Comparison of ENCODE assay signal across 12 cellular contexts in genomic region chr11:67614730-67615454, GRCh38. TPM values are rescaled to one million over a fixed set of nuclear protein-coding genes. Genes with fewer than 3 reads are reported as not detected.
DNase-seq lines count a peak whose midpoint lies in the region; ATAC-seq and TF ChIP-seq lines count a peak whose summit lies in the region.
"Had no signal": no experiment of that assay in that cellular context is flagged by ENCODE, and none has a peak within 500 bp of the region (broad histone marks: within the 10 kb centered on the region; RNA-seq: fewer than 3 reads in every experiment).

No MANE protein-coding gene starts in this region.

- TF ChIP-seq CTCF in GM23338 (conservative IDR thresholded peaks at IDR 0.05; ENCODE audit: low read depth in 2 of 2) (no peak), RWPE2 (IDR thresholded peaks at IDR 0.05; ENCODE audit: poor library complexity, severe bottlenecking) (no peak), left ventricle myocardium inferior (IDR thresholded peaks at IDR 0.05; ENCODE audit: borderline replicate concordance) (no peak), omental fat pad (IDR thresholded peaks at IDR 0.05) (no peak)

- ATAC-seq in GM23338, result no peak
- ATAC-seq in RWPE2 (ENCODE audit: low read depth), result no peak
- ATAC-seq in stimulated activated effector memory CD8-positive, alpha-beta T cell treated with anti-CD3 and anti-CD28 coated beads, Interleukin-12 subunit alpha, Interleukin-12 subunit beta, amount 100 ng/mL, for 72 hours, result peak; percentile 1
- no peak for ATAC-seq in omental fat pad (ENCODE audit: low FRiP score)

- H3F3A ChIP-seq in GM23338 (replicated peaks; ENCODE audit: low read depth), result peaks cover 3% of the 10 kb centered on the region; the same call in 1 of the 2 replicates

- H3K79me2 ChIP-seq in GM23338 (replicated peaks; ENCODE audit: insufficient read depth), result no peaks in the 10 kb centered on the region

- H3K36me3 ChIP-seq in GM23338 (ENCODE audit: insufficient read depth) (no peaks in the 10 kb centered on the region), RWPE2 (ENCODE audit: low read depth) (peaks cover 14% of the 10 kb centered on the region), left ventricle myocardium inferior (peaks cover 34% of the 10 kb centered on the region)

- H3K4me3 Mint-ChIP-seq in GM23338, result 0 out of 3 replicates have a peak overlapping the region, but pooled peaks have one; percentile 26
- H3K4me3 Mint-ChIP-seq in stimulated activated effector memory CD8-positive, alpha-beta T cell treated with anti-CD3 and anti-CD28 coated beads, Interleukin-12 subunit alpha, Interleukin-12 subunit beta, amount 100 ng/mL, for 72 hours, result peak overlapping the region; percentile 78

- no peaks in the 10 kb centered on the region for H3K9me2 ChIP-seq in GM23338 (ENCODE audit: insufficient read depth)

- H4K20me1 ChIP-seq in GM23338 (replicated peaks; ENCODE audit: insufficient read depth), result no peaks in the 10 kb centered on the region

- peaks cover 5% of the 10 kb centered on the region for H3K9me3 Mint-ChIP-seq in GM23338
- H3K9me3 Mint-ChIP-seq in stimulated activated effector memory CD8-positive, alpha-beta T cell treated with anti-CD3 and anti-CD28 coated beads, Interleukin-12 subunit alpha, Interleukin-12 subunit beta, amount 100 ng/mL, for 72 hours, result no peaks in the 10 kb centered on the region

- H3K9me3 ChIP-seq in RWPE2 (ENCODE audit: severe bottlenecking), result no peaks in the 10 kb centered on the region
- H3K9me3 ChIP-seq in left ventricle myocardium inferior (replicated peaks), result no peaks in the 10 kb centered on the region
- H3K9me3 ChIP-seq: MG63, sigmoid colon, SJSA1 had no signal

- H3K4me1 ChIP-seq in GM23338 (ENCODE audit: insufficient read depth), result peaks cover 33% of the 10 kb centered on the region
- H3K4me1 ChIP-seq in RWPE2 (ENCODE audit: insufficient read depth, poor library complexity, severe bottlenecking), result no peaks in the 10 kb centered on the region
- peaks cover 49% of the 10 kb centered on the region for H3K4me1 ChIP-seq in left ventricle myocardium inferior

- H3K27ac Mint-ChIP-seq in GM23338, result no peak overlapping the region
- H3K27ac Mint-ChIP-seq in stimulated activated effector memory CD8-positive, alpha-beta T cell treated with anti-CD3 and anti-CD28 coated beads, Interleukin-12 subunit alpha, Interleukin-12 subunit beta, amount 100 ng/mL, for 72 hours, result peak overlapping the region; percentile 99

- H3K27me3 ChIP-seq in GM23338 (ENCODE audit: insufficient read depth), result peaks cover 44% of the 10 kb centered on the region
- H3K27me3 ChIP-seq in RWPE2 (ENCODE audit: insufficient read depth, poor library complexity, severe bottlenecking), result no peaks in the 10 kb centered on the region
- peaks cover 19% of the 10 kb centered on the region for H3K27me3 ChIP-seq in left ventricle myocardium inferior (ENCODE audit: low read depth)
- H3K27me3 ChIP-seq: MG63 had no signal

- DNase-seq in GM23338 (ENCODE audit: low spot score), result no peak
- DNase-seq in RWPE2 (ENCODE audit: low spot score), result peak; percentile 58
- DNase-seq in left ventricle myocardium inferior, result no peak
- DNase-seq in stimulated activated effector memory CD8-positive, alpha-beta T cell treated with anti-CD3 and anti-CD28 coated beads, Interleukin-12 subunit alpha, Interleukin-12 subunit beta, amount 100 ng/mL, for 72 hours (ENCODE audit: low spot score in 2 of 2), result no peak
- DNase-seq in NCI-H82 treated with DMSO at 0.1 percent for 48 hours (lab: John Stamatoyannopoulos, UW; ENCODE audit: unreplicated experiment), result no peak
- no peak for DNase-seq in DMS153 (lab: John Stamatoyannopoulos, UW)
- DNase-seq in omental fat pad (ENCODE audit: low spot score), result no peak

- H3K4me2 ChIP-seq in GM23338, result peak overlapping the region; percentile 71; the same call in 1 of the 2 replicates

- peaks cover 52% of the 10 kb centered on the region for H3K27me3 Mint-ChIP-seq in GM23338 (ENCODE audit: insufficient read depth, low read depth, poor library complexity)

- H2AFZ ChIP-seq in GM23338, result no peak overlapping the region

- H3K27ac ChIP-seq in GM23338 (ENCODE audit: low read depth) (no peak overlapping the region), RWPE2 (ENCODE audit: poor library complexity, severe bottlenecking) (no peak overlapping the region), left ventricle myocardium inferior (replicated peaks) (peak overlapping the region; percentile 72)
- H3K27ac ChIP-seq: SJSA1 had no signal

- H3K36me3 Mint-ChIP-seq in GM23338 (ENCODE audit: low read depth), result peaks cover 23% of the 10 kb centered on the region
- H3K36me3 Mint-ChIP-seq in stimulated activated effector memory CD8-positive, alpha-beta T cell treated with anti-CD3 and anti-CD28 coated beads, Interleukin-12 subunit alpha, Interleukin-12 subunit beta, amount 100 ng/mL, for 72 hours, result peaks cover 43% of the 10 kb centered on the region

- intact Hi-C loops in left ventricle myocardium inferior (cut with micrococcal nuclease), result no loop called here

- peaks cover 41% of the 10 kb centered on the region for H3K4me1 Mint-ChIP-seq in GM23338
- H3K4me1 Mint-ChIP-seq in stimulated activated effector memory CD8-positive, alpha-beta T cell treated with anti-CD3 and anti-CD28 coated beads, Interleukin-12 subunit alpha, Interleukin-12 subunit beta, amount 100 ng/mL, for 72 hours, result peaks cover 37% of the 10 kb centered on the region

- H3K4me3 ChIP-seq in GM23338, result no peak overlapping the region
- no peak overlapping the region for H3K4me3 ChIP-seq in RWPE2 (ENCODE audit: severe bottlenecking)
- H3K4me3 ChIP-seq in left ventricle myocardium inferior, result peak overlapping the region; percentile 61
- H3K4me3 ChIP-seq: MG63 had no signal

TF ChIP-seq in GM23338, 12 proteins besides CTCF, POLR2A, EP300 and RAD21:
- no peak for TF ChIP-seq STAT1 (IDR thresholded peaks at IDR 0.05; ENCODE audit: unreplicated experiment)

RNA-seq across cellular contexts. Expression of gene NDUFV1, which starts 8.2 kb away (rescaled TPM):
- total RNA-seq in GM23338 (2014; rRNA removed; shearing (Covaris generic)), result 202 and 241 TPM in 2 replicates
- polyA plus RNA-seq in GM23338 (2016; fragmentation: Nextera tagmentation; extraction: Ambion mirVana), result 98.6 and 104 TPM in 2 replicates
- total RNA-seq in left ventricle myocardium inferior, result 640 TPM
- 100 to 1,000 TPM; 143 to 233 (median 165) TPM for total RNA-seq in omental fat pad

RNA-seq across cellular contexts. Expression of gene NUDT8, which starts 14.8 kb away (rescaled TPM):
- 5.0 and 6.6 TPM in 2 replicates for total RNA-seq in GM23338 (2014; rRNA removed; shearing (Covaris generic))
- polyA plus RNA-seq in GM23338 (2016; fragmentation: Nextera tagmentation; extraction: Ambion mirVana), result 15.1 and 16.4 TPM in 2 replicates
- 102 TPM for total RNA-seq in left ventricle myocardium inferior
- total RNA-seq in omental fat pad, result 10 to 100 TPM in 2 of 4 donors, 1 to 10 TPM in 2; 5.5 to 15.4 (median 9.7) TPM

RNA-seq across cellular contexts. Expression of gene TBX10, which starts 24.7 kb away (rescaled TPM):
- 0.10 TPM in 1 of 2 replicates, not detected in the other for total RNA-seq in GM23338 (2014; rRNA removed; shearing (Covaris generic))
- polyA plus RNA-seq in GM23338 (2016; fragmentation: Nextera tagmentation; extraction: Ambion mirVana), result not detected in 2 replicates
- total RNA-seq in left ventricle myocardium inferior, result 0.14 TPM
- not detected for total RNA-seq in omental fat pad
- total RNA-seq: endothelial cell of umbilical vein, G401, sigmoid colon, SJSA1 had no signal
- polyA plus RNA-seq: endothelial cell of umbilical vein had no signal

RNA-seq across cellular contexts. Expression of gene GSTP1, which starts 31.3 kb away (rescaled TPM):
- 1,021 and 1,776 TPM in 2 replicates for total RNA-seq in GM23338 (2014; rRNA removed; shearing (Covaris generic))
- 1,881 and 1,914 TPM in 2 replicates for polyA plus RNA-seq in GM23338 (2016; fragmentation: Nextera tagmentation; extraction: Ambion mirVana)
- total RNA-seq in left ventricle myocardium inferior, result 313 TPM
- 100 to 1,000 TPM; 435 to 948 (median 670) TPM for total RNA-seq in omental fat pad

RNA-seq across cellular contexts. Expression of gene ACY3, which starts 35.6 kb away (rescaled TPM):
- 0.31 and 0.87 TPM in 2 replicates for total RNA-seq in GM23338 (2014; rRNA removed; shearing (Covaris generic))
- polyA plus RNA-seq in GM23338 (2016; fragmentation: Nextera tagmentation; extraction: Ambion mirVana), result not detected in 2 replicates
- not detected for total RNA-seq in left ventricle myocardium inferior
- not detected for total RNA-seq in omental fat pad
- total RNA-seq: endothelial cell of umbilical vein, G401, sigmoid colon, SJSA1 had no signal
- polyA plus RNA-seq: endothelial cell of umbilical vein had no signal
